Comparison of ENCODE assay signal across 1 cellular context in the genomic region with DNA sequence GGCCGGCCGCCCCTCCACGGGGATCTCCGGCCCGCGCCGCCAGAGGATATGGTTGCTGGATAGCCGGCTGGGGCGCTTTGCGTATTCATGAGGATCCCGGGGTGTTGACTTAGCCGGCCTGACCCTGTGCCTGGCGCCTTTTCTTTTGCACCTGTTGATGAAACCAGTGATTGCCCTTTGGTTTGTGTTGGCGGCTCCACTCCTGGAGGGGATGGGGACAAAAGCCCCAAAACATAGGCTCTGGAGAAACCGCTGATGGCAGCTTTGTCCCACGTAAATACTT.
TF ChIP-seq lines count a peak whose summit lies in the region.

No MANE protein-coding gene starts in this region.

TF ChIP-seq in IMR-90, 13 proteins besides CTCF, POLR2A, EP300 and RAD21:
- TF ChIP-seq CHD1 (IDR thresholded peaks at IDR 0.05; ENCODE audit: low read depth, low read length) (no peak), MXI1 (IDR thresholded peaks at IDR 0.05; ENCODE audit: borderline replicate concordance, low read depth, low read length) (0 out of 2 replicates have a peak, but pooled peaks have one; percentile 12)
